In the genomic region with DNA sequence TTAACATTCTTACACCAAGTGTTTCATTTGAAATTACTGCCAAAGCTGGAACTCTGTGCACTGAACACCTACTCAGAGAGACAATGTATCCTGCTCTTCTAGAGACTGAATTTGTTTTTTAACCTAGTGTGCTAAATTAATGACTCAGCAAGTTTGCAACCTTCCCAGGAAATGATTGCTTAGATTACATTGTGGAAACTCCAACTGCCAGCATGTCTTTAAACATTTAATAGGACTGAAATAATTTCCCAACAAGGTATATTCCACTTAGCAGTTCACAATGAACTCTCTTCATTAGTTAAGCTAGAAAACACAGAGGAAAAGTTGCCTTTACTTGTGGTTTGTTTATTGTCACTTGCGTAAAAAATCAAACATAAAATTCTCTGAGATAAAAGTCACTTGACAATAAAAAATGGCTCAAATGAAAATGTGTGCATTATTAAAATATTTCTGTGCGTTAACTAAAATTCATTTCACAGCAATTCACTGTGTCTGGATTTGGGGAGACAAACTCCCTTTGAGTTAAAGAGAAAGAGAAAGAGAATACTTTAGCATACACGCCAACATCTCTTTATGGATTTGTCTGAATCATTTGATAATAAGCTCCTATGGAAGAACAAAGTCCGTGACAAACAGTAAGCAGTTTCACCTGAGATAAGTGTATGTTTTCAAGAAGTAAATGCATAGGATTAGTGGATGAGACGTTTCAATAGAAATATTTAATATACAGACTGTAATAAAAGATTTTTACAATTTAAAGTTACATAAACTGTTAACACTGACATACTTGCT, we compare ENCODE assay signal across 15 cellular contexts.
DNase-seq lines count a peak whose midpoint lies in the region; ATAC-seq and TF ChIP-seq lines count a peak whose summit lies in the region.
"Had no signal": no experiment of that assay in that cellular context is flagged by ENCODE, and none has a peak within 500 bp of the region (broad histone marks: within the 10 kb centered on the region; RNA-seq: fewer than 3 reads in every experiment).

No MANE protein-coding gene starts in this region.

- no peak for DNase-seq in PC-3
- peak; percentile 19 for DNase-seq in epithelial cell of proximal tubule (ENCODE audit: low read depth)
- DNase-seq in A172 (ENCODE audit: low spot score), result no peak
- no peak for DNase-seq in upper lobe of right lung
- DNase-seq: activated naive CD4-positive, alpha-beta T cell treated with anti-CD3 and anti-CD28 coated beads, Interleukin-2, amount 50 U/mL, for 16 hours; COR-L47; kidney glomerular epithelial cell; NCI-H345; nephron progenitor cell; T1000 had no signal

- intact Hi-C loops in PC-3 (cut with micrococcal nuclease), result no loop called here
- intact Hi-C loops in upper lobe of right lung (cut with DNase I), result no loop called here

- no peak overlapping the region for H3K27ac ChIP-seq in HEK293 (ENCODE audit: extremely low read depth, low read depth, low read length)
- no peak overlapping the region for H3K27ac ChIP-seq in PC-3 (ENCODE audit: low read length)
- no peak overlapping the region for H3K27ac ChIP-seq in parathyroid adenoma
- no peak overlapping the region for H3K27ac ChIP-seq in upper lobe of right lung
- H3K27ac ChIP-seq: coronary artery, thoracic aorta had no signal

- H3K36me3 ChIP-seq in HEK293 (ENCODE audit: control insufficient read depth in 2 of 2, insufficient read depth in 1 of 2, low read length in 2 of 2) (no peaks in the 10 kb centered on the region), PC-3 (ENCODE audit: low read depth, low read length) (no peaks in the 10 kb centered on the region), parathyroid adenoma (ENCODE audit: control insufficient read depth, insufficient read depth, low read length) (no peaks in the 10 kb centered on the region), upper lobe of right lung (no peaks in the 10 kb centered on the region)

- H3K9ac ChIP-seq in PC-3 (ENCODE audit: low read length), result no peak overlapping the region
- H3K9ac ChIP-seq in parathyroid adenoma, result no peak overlapping the region

- H3F3A ChIP-seq in PC-3 (ENCODE audit: low read length, unreplicated experiment), result no peaks in the 10 kb centered on the region

- H3K4me1 ChIP-seq in HEK293 (ENCODE audit: control insufficient read depth, insufficient read depth, low read length) (peaks cover 4% of the 10 kb centered on the region; the same call in 1 of the 2 replicates), PC-3 (ENCODE audit: insufficient read depth, low read length) (no peaks in the 10 kb centered on the region; the same call in 1 of the 2 replicates), parathyroid adenoma (peaks cover 3% of the 10 kb centered on the region), upper lobe of right lung (no peaks in the 10 kb centered on the region)

- H3K9me3 ChIP-seq in HEK293 (ENCODE audit: control insufficient read depth, insufficient read depth, low read depth, low read length) (no peaks in the 10 kb centered on the region), PC-3 (ENCODE audit: low read length) (peaks cover 14% of the 10 kb centered on the region), parathyroid adenoma (ENCODE audit: control insufficient read depth, low read length) (no peaks in the 10 kb centered on the region), upper lobe of right lung (peaks cover 14% of the 10 kb centered on the region)

- H4K20me1 ChIP-seq in PC-3 (ENCODE audit: low read length), result no peaks in the 10 kb centered on the region

- no peak for ATAC-seq in PC-3
- no peak for ATAC-seq in HG03571 (IDR thresholded peaks at IDR 0.05; ENCODE audit: unreplicated experiment)
- no peak for ATAC-seq in upper lobe of right lung

- no peak overlapping the region for H3K4me3 ChIP-seq in HEK293 (ENCODE audit: low read depth, low read length)
- no peak overlapping the region for H3K4me3 ChIP-seq in PC-3 (ENCODE audit: low read length)
- no peak overlapping the region for H3K4me3 ChIP-seq in epithelial cell of proximal tubule (ENCODE audit: low read depth, low read length)
- no peak overlapping the region for H3K4me3 ChIP-seq in parathyroid adenoma (ENCODE audit: low read depth, low read length)
- no peak overlapping the region for H3K4me3 ChIP-seq in upper lobe of right lung
- H3K4me3 ChIP-seq: coronary artery, thoracic aorta had no signal

- no peak overlapping the region for H3K4me2 ChIP-seq in PC-3 (ENCODE audit: low read length)
- H3K4me2 ChIP-seq in parathyroid adenoma (ENCODE audit: low read length), result peak overlapping the region; percentile 21

- POLR2A ChIA-PET in HEK293 (lab: Yijun Ruan, JAX), result no interaction called here
- POLR2A ChIA-PET in PC-3 (lab: Charles Lee; ENCODE audit: unreplicated experiment), result no interaction called here

- H3K27me3 ChIP-seq in PC-3 (ENCODE audit: low read length) (no peaks in the 10 kb centered on the region), parathyroid adenoma (ENCODE audit: control insufficient read depth, insufficient read depth, low read length) (no peaks in the 10 kb centered on the region), upper lobe of right lung (no peaks in the 10 kb centered on the region)

- TF ChIP-seq CTCF in HEK293 (tag by site-specific recombination; IDR thresholded peaks at IDR 0.05), result no peak
- TF ChIP-seq CTCF in PC-3 (conservative IDR thresholded peaks at IDR 0.05; ENCODE audit: low read depth, low read length), result no peak
- no peak for TF ChIP-seq CTCF in epithelial cell of proximal tubule (conservative IDR thresholded peaks at IDR 0.05; ENCODE audit: low read depth, low read length)
- TF ChIP-seq CTCF in parathyroid adenoma (IDR thresholded peaks at IDR 0.05), result no peak
- TF ChIP-seq CTCF in upper lobe of right lung (IDR thresholded peaks at IDR 0.05), result no peak

- no TSS peak for BruUV-seq in PC-3 (replicated peaks; lab: Mats Ljungman, UMichigan)

- H3K79me2 ChIP-seq in PC-3 (ENCODE audit: low read length), result no peaks in the 10 kb centered on the region
- H3K79me2 ChIP-seq in parathyroid adenoma, result no peaks in the 10 kb centered on the region

- H2AFZ ChIP-seq in PC-3 (ENCODE audit: low read length) (0 out of 2 replicates have a peak overlapping the region, but pooled peaks have one; percentile 5), parathyroid adenoma (no peak overlapping the region)

- no peaks in the 10 kb centered on the region for H3K9me2 ChIP-seq in PC-3 (replicated peaks; ENCODE audit: low read length)

- CTCF ChIA-PET in HEK293 (lab: Yijun Ruan, JAX), result interaction anchor here (0.6 kb wide), 1 partner anchor 344 kb away, joined by 3 read pairs; no protein-coding TSS in a partner anchor
- CTCF ChIA-PET in PC-3 (lab: Charles Lee), result no interaction called here

TF ChIP-seq in HEK293, 187 proteins besides CTCF, POLR2A, EP300 and RAD21:
- TF ChIP-seq, protein P1, sequence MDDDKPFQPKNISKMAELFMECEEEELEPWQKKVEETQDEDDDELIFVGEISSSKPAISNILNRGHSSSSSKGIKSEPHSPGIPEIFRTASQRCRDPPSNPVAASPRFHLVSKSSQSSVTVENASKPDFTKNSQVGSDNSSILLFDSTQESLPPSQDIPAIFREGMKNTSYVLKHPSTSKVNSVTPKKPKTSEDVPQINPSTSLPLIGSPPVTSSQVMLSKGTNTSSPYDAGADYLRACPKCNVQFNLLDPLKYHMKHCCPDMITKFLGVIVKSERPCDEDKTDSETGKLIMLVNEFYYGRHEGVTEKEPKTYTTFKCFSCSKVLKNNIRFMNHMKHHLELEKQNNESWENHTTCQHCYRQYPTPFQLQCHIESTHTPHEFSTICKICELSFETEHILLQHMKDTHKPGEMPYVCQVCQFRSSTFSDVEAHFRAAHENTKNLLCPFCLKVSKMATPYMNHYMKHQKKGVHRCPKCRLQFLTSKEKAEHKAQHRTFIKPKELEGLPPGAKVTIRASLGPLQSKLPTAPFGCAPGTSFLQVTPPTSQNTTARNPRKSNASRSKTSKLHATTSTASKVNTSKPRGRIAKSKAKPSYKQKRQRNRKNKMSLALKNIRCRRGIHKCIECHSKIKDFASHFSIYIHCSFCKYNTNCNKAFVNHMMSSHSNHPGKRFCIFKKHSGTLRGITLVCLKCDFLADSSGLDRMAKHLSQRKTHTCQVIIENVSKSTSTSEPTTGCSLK (tag by site-specific recombination; IDR thresholded peaks at IDR 0.05), result no peak
- TF ChIP-seq, protein P2, sequence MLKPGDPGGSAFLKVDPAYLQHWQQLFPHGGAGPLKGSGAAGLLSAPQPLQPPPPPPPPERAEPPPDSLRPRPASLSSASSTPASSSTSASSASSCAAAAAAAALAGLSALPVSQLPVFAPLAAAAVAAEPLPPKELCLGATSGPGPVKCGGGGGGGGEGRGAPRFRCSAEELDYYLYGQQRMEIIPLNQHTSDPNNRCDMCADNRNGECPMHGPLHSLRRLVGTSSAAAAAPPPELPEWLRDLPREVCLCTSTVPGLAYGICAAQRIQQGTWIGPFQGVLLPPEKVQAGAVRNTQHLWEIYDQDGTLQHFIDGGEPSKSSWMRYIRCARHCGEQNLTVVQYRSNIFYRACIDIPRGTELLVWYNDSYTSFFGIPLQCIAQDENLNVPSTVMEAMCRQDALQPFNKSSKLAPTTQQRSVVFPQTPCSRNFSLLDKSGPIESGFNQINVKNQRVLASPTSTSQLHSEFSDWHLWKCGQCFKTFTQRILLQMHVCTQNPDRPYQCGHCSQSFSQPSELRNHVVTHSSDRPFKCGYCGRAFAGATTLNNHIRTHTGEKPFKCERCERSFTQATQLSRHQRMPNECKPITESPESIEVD (tag by site-specific recombination; IDR thresholded peaks at IDR 0.05), result peak; percentile 52
- TF ChIP-seq ZNF76 (tag by site-specific recombination; IDR thresholded peaks at IDR 0.05; ENCODE audit: borderline replicate concordance, low read depth), result no peak
- TF ChIP-seq ZNF837 (tag by site-specific recombination; IDR thresholded peaks at IDR 0.05), result no peak
TF ChIP-seq in HEK293: peak in this region for 1.
